In the genomic region with DNA sequence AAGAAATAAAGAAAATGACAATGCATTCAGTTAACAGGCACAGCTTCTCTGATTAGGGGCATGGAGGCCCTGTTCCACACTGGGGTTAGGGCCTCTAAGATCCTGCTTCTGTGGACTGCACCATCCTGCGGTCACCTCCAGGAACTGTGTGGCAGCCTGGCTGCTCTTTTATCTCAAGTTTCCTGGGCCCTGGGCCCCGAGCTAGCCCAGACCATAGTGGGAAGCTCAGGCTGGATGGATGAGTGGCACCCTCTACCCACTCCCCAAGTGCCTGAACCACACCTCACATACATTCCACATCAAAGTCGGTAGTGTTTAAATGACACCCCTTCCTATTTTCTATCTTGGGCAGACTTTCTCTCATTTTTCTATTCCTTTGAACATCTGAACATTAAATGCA, we compare ENCODE assay signal across 8 cellular contexts.
"Had no signal": no experiment of that assay in that cellular context is flagged by ENCODE, and none has a peak within 500 bp of the region (broad histone marks: within the 10 kb centered on the region; RNA-seq: fewer than 3 reads in every experiment).

No MANE protein-coding gene starts in this region.

- H3K4me3 ChIP-seq: GM23248, HAP-1 had no signal

- H2AFZ ChIP-seq: GM23248 had no signal

- ATAC-seq: HCT116, HepG2 had no signal

- H3K27ac ChIP-seq: GM23248 had no signal

- H3K4me1 ChIP-seq: HAP-1 had no signal

- DNase-seq: GM23248, GOT3, H7, HFFc6, KG1 had no signal

- H3K36me3 ChIP-seq: HAP-1 had no signal

- H3K9me3 ChIP-seq: HAP-1 had no signal

- H3K9ac ChIP-seq: GM23248 had no signal
